ENCODE assay signal across 21 cellular contexts in genomic region chrX:69079278-69079677, GRCh38.
"Had no signal": no experiment of that assay in that cellular context is flagged by ENCODE, and none has a peak within 500 bp of the region (broad histone marks: within the 10 kb centered on the region; RNA-seq: fewer than 3 reads in every experiment).

No MANE protein-coding gene starts in this region.

- H3K27me3 ChIP-seq: body of pancreas, sigmoid colon, suprapubic skin, tibial artery, upper lobe of right lung had no signal

- H3K27ac ChIP-seq: body of pancreas, coronary artery, sigmoid colon, stomach, suprapubic skin, tibial artery, upper lobe of right lung had no signal

- H3K4me1 ChIP-seq: body of pancreas, sigmoid colon, stomach, tibial artery, upper lobe of right lung had no signal

- DNase-seq: activated CD4-positive, alpha-beta T cell treated with anti-CD3 and anti-CD28 coated beads for 4 hours; activated CD4-positive, alpha-beta T cell treated with anti-CD3 and anti-CD28 coated beads, Interleukin-2, amount 50 U/mL, for 4 hours; activated naive CD4-positive, alpha-beta T cell; activated T-cell treated with anti-CD3 and anti-CD28 coated beads for 4 hours; activated T-cell treated with anti-CD3 and anti-CD28 coated beads, Interleukin-2, amount 50 U/mL, for 72 hours; body of pancreas; cerebellar nuclear complex; effector memory CD8-positive, alpha-beta T cell; left colon; midbrain; naive thymus-derived CD4-positive, alpha-beta T cell; stimulated activated CD4-positive, alpha-beta T cell treated with anti-CD3 and anti-CD28 coated beads, Interleukin-15, amount 100 ng/mL, for 24 hours; stimulated activated CD4-positive, alpha-beta T cell treated with anti-CD3 and anti-CD28 coated beads, Interleukin-2, amount 100 ng/mL, for 24 hours; stimulated activated naive B cell treated with anti-CD40 and anti-IgM and Interleukin-4, amounts not matched to agents 10 μg/mL and 1 μg/mL and 100 μg/mL, for 72 hours; stomach; T-cell; tibial artery; upper lobe of right lung had no signal

- H3K36me3 ChIP-seq: sigmoid colon, stomach, suprapubic skin, tibial artery, upper lobe of right lung had no signal

- H3K9me3 ChIP-seq: body of pancreas, sigmoid colon, stomach, suprapubic skin, tibial artery, upper lobe of right lung had no signal

- H3K4me3 ChIP-seq: body of pancreas, coronary artery, sigmoid colon, stomach, suprapubic skin, tibial artery, upper lobe of right lung had no signal

- ATAC-seq: activated T-cell treated with anti-CD3 and anti-CD28 coated beads, Interleukin-2, amount 50 U/mL, for 72 hours; body of pancreas; effector memory CD8-positive, alpha-beta T cell; left colon; naive thymus-derived CD4-positive, alpha-beta T cell; stimulated activated naive B cell treated with anti-CD40 and anti-IgM and Interleukin-4, amounts not matched to agents 10 μg/mL and 1 μg/mL and 100 μg/mL, for 72 hours; T-cell; upper lobe of right lung had no signal
